In genomic region chr2:25251461-25252273, GRCh38 we compare ENCODE assay signal across 8 cellular contexts.
A peak's percentile ranks its signal among the peaks of the same experiment; 100 is the strongest.
DNase-seq lines count a peak whose midpoint lies in the region; ATAC-seq lines count a peak whose summit lies in the region.

No MANE protein-coding gene starts in this region.

- H3K9me3 Mint-ChIP-seq in IgD-negative memory B cell, result no peaks in the 10 kb centered on the region

- no peaks in the 10 kb centered on the region for H3K27me3 ChIP-seq in effector memory CD4-positive, alpha-beta T cell (replicated peaks; ENCODE audit: control insufficient read depth, insufficient read depth, low read length, poor library complexity, severe bottlenecking)

- H3K36me3 Mint-ChIP-seq in IgD-negative memory B cell, result no peaks in the 10 kb centered on the region

- H3K36me3 ChIP-seq in effector memory CD4-positive, alpha-beta T cell (ENCODE audit: control insufficient read depth, insufficient read depth, low read length), result peaks cover 22% of the 10 kb centered on the region

- peak; percentile 80 for DNase-seq in NCI-H748 (lab: John Stamatoyannopoulos, UW; ENCODE audit: unreplicated experiment)
- DNase-seq in NCI-H748 treated with DMSO at 0.1 percent for 48 hours (lab: John Stamatoyannopoulos, UW), result no peak
- peak; percentile 57 for DNase-seq in activated CD4-positive, CD25-positive, alpha-beta regulatory T cell treated with anti-CD3 and anti-CD28 coated beads, Interleukin-2, amount 50 U/mL, for 72 hours
- DNase-seq in effector memory CD4-positive, alpha-beta T cell, result no peak
- DNase-seq in lung microvascular endothelial cell (ENCODE audit: low read depth in 2 of 2), result peak; percentile 30 to 67
- peak; percentile 57 for DNase-seq in stimulated activated naive CD8-positive, alpha-beta T cell treated with anti-CD3 and anti-CD28 coated beads, Interleukin-15, Interleukin-2, amounts not matched to agents 100 U/mL and 50 U/mL, for 24 hours
- no peak for DNase-seq in SW 1271 (lab: John Stamatoyannopoulos, UW)

- no peaks in the 10 kb centered on the region for H3K9me3 ChIP-seq in effector memory CD4-positive, alpha-beta T cell (ENCODE audit: control insufficient read depth, low read length)

- H3K4me1 Mint-ChIP-seq in IgD-negative memory B cell, result peaks cover 5 to 22% (median 14%) of the 10 kb centered on the region in 3 donors

- H3K4me3 Mint-ChIP-seq in IgD-negative memory B cell, result peak overlapping the region; percentile 77 to 92 (median 88)

- H3K4me1 ChIP-seq in effector memory CD4-positive, alpha-beta T cell (ENCODE audit: control insufficient read depth, insufficient read depth, low read length, poor library complexity, severe bottlenecking), result peaks cover 11% of the 10 kb centered on the region

- peak; percentile 40 for ATAC-seq in stimulated activated naive CD8-positive, alpha-beta T cell treated with anti-CD3 and anti-CD28 coated beads, Interleukin-15, Interleukin-2, amounts not matched to agents 100 U/mL and 50 U/mL, for 24 hours

- H3K27ac ChIP-seq in effector memory CD4-positive, alpha-beta T cell (ENCODE audit: insufficient read depth, low read length, poor library complexity, severe bottlenecking), result peak overlapping the region; percentile 59

- peaks cover 2% of the 10 kb centered on the region for H3K27me3 Mint-ChIP-seq in IgD-negative memory B cell

- H3K4me3 ChIP-seq in effector memory CD4-positive, alpha-beta T cell (ENCODE audit: insufficient read depth, low read depth, low read length, poor library complexity, severe bottlenecking), result peak overlapping the region; percentile 68

- H3K27ac Mint-ChIP-seq in IgD-negative memory B cell, result peak overlapping the region; percentile 16 to 89 (median 67)

Comparison
In these comparisons a context has a peak if more than half of its experiments do, and no peak if none do; other contexts are left out.
1. DNase-seq: peak in NCI-H748 (single experiment), activated CD4-positive, CD25-positive, alpha-beta regulatory T cell treated with anti-CD3 and anti-CD28 coated beads, Interleukin-2, amount 50 U/mL, for 72 hours (single experiment), lung microvascular endothelial cell (2 of 2) and stimulated activated naive CD8-positive, alpha-beta T cell treated with anti-CD3 and anti-CD28 coated beads, Interleukin-15, Interleukin-2, amounts not matched to agents 100 U/mL and 50 U/mL, for 24 hours (single experiment); none in NCI-H748 treated with DMSO at 0.1 percent for 48 hours (single experiment), effector memory CD4-positive, alpha-beta T cell (0 of 3) and SW 1271 (0 of 2).